Comparison of ENCODE assay signal across 12 cellular contexts in the genomic region with DNA sequence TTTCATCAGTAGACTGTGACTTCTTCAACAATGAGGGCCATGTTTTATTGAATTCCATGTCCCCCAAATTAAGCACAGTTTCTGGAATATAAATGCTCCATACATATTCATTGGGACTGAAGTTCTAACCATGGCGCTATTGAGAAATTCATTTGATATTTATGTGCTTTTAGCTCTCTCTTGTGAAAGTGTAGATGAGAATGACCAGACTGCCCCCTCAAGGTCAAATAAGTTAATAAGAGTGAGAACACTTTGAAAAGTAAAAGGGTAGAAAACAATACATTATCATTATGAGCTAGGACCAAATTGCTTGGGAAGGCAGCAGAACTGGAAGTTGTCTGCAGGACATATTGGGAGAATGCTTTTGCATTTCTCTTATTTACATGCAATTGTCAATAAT.
DNase-seq lines count a peak whose midpoint lies in the region; FAIRE-seq and TF ChIP-seq lines count a peak whose summit lies in the region.
"Had no signal": no experiment of that assay in that cellular context is flagged by ENCODE, and none has a peak within 500 bp of the region (broad histone marks: within the 10 kb centered on the region; RNA-seq: fewer than 3 reads in every experiment).

No MANE protein-coding gene starts in this region.

- H3K27me3 ChIP-seq in endothelial cell of umbilical vein (ENCODE audit: control insufficient read depth in 2 of 2, insufficient read depth in 2 of 2, low read length in 2 of 2) (no peaks in the 10 kb centered on the region), neural progenitor cell (no peaks in the 10 kb centered on the region)
- H3K27me3 ChIP-seq: colonic mucosa had no signal

- H3K27me3 Mint-ChIP-seq in neural progenitor cell (ENCODE audit: insufficient read depth, low read depth), result peaks cover 2% of the 10 kb centered on the region

- H3K4me3 ChIP-seq in endothelial cell of umbilical vein (replicated peaks in 1 of 3; ENCODE audit: insufficient read depth in 1 of 3, low read depth in 1 of 3, low read length in 3 of 3) (no peak overlapping the region), neural progenitor cell (no peak overlapping the region)
- H3K4me3 ChIP-seq: colonic mucosa had no signal

- CTCF ChIA-PET in endothelial cell of umbilical vein (lab: Charles Lee), result interaction anchor here (0.6 to 2.3 kb wide), 37 partner anchors 9 to 1032 kb away, joined by 3 to 28 read pairs (median 4); no protein-coding TSS in a partner anchor

- H3K4me3 Mint-ChIP-seq in neural progenitor cell, result no peak overlapping the region

- DNase-seq in NCI-H146 (lab: John Stamatoyannopoulos, UW), result peak; percentile 34
- DNase-seq in NCI-H146 treated with DMSO at 0.1 percent for 48 hours (lab: John Stamatoyannopoulos, UW; ENCODE audit: unreplicated experiment), result no peak
- DNase-seq in NAMALWA (ENCODE audit: low spot score), result peak; percentile 44
- DNase-seq in endothelial cell of umbilical vein (ENCODE audit: low read depth, low spot score), result peak; percentile 29
- no peak for DNase-seq in neural progenitor cell (ENCODE audit: low spot score)
- DNase-seq in H4 (ENCODE audit: low spot score), result no peak
- DNase-seq in head of caudate nucleus, result no peak
- no peak for DNase-seq in COR-L47 (lab: John Stamatoyannopoulos, UW)
- DNase-seq: activated T-cell treated with anti-CD3 and anti-CD28 coated beads, Interleukin-2, amount 50 U/mL, for 48 hours; colonic mucosa; NK-92 treated with Interleukin-12 subunit alpha and Interleukin-12 subunit beta, amount 100 ng/mL, for 24 hours; nucleus accumbens had no signal

- no peaks in the 10 kb centered on the region for H3K79me2 ChIP-seq in endothelial cell of umbilical vein (ENCODE audit: control insufficient read depth, insufficient read depth, low read length)
- no peaks in the 10 kb centered on the region for H3K79me2 ChIP-seq in neural progenitor cell (ENCODE audit: low read depth)

- H3K9me3 ChIP-seq in endothelial cell of umbilical vein (replicated peaks; ENCODE audit: control insufficient read depth, insufficient read depth, low read length), result no peaks in the 10 kb centered on the region
- no peaks in the 10 kb centered on the region for H3K9me3 ChIP-seq in neural progenitor cell (ENCODE audit: low read depth)
- H3K9me3 ChIP-seq: colonic mucosa had no signal

- dilution Hi-C loops in endothelial cell of umbilical vein (cut with MboI; ENCODE audit: extremely low pct_ligation_motif_present, low sequenced_read_pairs), result no loop called here

- TF ChIP-seq CTCF in endothelial cell of umbilical vein (IDR thresholded peaks at IDR 0.05; ENCODE audit: extremely low read depth in 1 of 2, insufficient read depth in 1 of 2, low read depth in 1 of 2, low read length in 2 of 2) (no peak), neural progenitor cell (IDR thresholded peaks at IDR 0.05) (peak; percentile 26)

- no peak for TF ChIP-seq POLR2A in endothelial cell of umbilical vein (IDR thresholded peaks at IDR 0.05; ENCODE audit: low read depth, low read length)

- BruUV-seq in endothelial cell of umbilical vein (replicated peaks; lab: Mats Ljungman, UMichigan), result no TSS peak

- H3K9me1 ChIP-seq in endothelial cell of umbilical vein (replicated peaks; ENCODE audit: control insufficient read depth, extremely low read depth, insufficient read depth, low read length), result no peaks in the 10 kb centered on the region

- H3K4me2 ChIP-seq in endothelial cell of umbilical vein (ENCODE audit: insufficient read depth, low read length), result no peak overlapping the region
- no peak overlapping the region for H3K4me2 ChIP-seq in neural progenitor cell

- H3F3A ChIP-seq in neural progenitor cell (ENCODE audit: low read depth), result peaks cover 19% of the 10 kb centered on the region

- POLR2A ChIA-PET in endothelial cell of umbilical vein (lab: Charles Lee), result no interaction called here

- H3K9ac ChIP-seq in endothelial cell of umbilical vein (replicated peaks; ENCODE audit: extremely low read depth, insufficient read depth, low read length), result no peak overlapping the region
- no peak overlapping the region for H3K9ac ChIP-seq in neural progenitor cell

- H3K27ac ChIP-seq in endothelial cell of umbilical vein (ENCODE audit: insufficient read depth, low read depth, low read length) (no peak overlapping the region), neural progenitor cell (no peak overlapping the region)
- H3K27ac ChIP-seq: colonic mucosa had no signal

- no peaks in the 10 kb centered on the region for H3K36me3 Mint-ChIP-seq in neural progenitor cell

- intact Hi-C loops in endothelial cell of umbilical vein (cut with micrococcal nuclease) (loop anchor here (10.0 kb wide), 1 partner anchor 553 kb away; no protein-coding TSS in a partner anchor), head of caudate nucleus (cut with DNase I) (no loop called here)

- H3K9me3 Mint-ChIP-seq in neural progenitor cell, result no peaks in the 10 kb centered on the region

- H2AFZ ChIP-seq in endothelial cell of umbilical vein (ENCODE audit: low read depth, low read length) (no peak overlapping the region), neural progenitor cell (replicated peaks) (no peak overlapping the region)

- peak overlapping the region; percentile 18 for H3K27ac Mint-ChIP-seq in neural progenitor cell

- no peaks in the 10 kb centered on the region for H3K36me3 ChIP-seq in endothelial cell of umbilical vein (ENCODE audit: control insufficient read depth in 2 of 2, extremely low read depth in 1 of 2, insufficient read depth in 2 of 2, low read length in 2 of 2)
- no peaks in the 10 kb centered on the region for H3K36me3 ChIP-seq in neural progenitor cell
- H3K36me3 ChIP-seq: colonic mucosa had no signal

- H3K4me1 Mint-ChIP-seq in neural progenitor cell, result peaks cover 27% of the 10 kb centered on the region

- no peaks in the 10 kb centered on the region for H3K4me1 ChIP-seq in endothelial cell of umbilical vein (ENCODE audit: control insufficient read depth, extremely low read depth, insufficient read depth, low read length)
- H3K4me1 ChIP-seq in neural progenitor cell, result peaks cover 25% of the 10 kb centered on the region
- H3K4me1 ChIP-seq: colonic mucosa had no signal

- no peaks in the 10 kb centered on the region for H4K20me1 ChIP-seq in endothelial cell of umbilical vein (replicated peaks; ENCODE audit: control insufficient read depth, extremely low read depth, insufficient read depth, low read length)
- no peaks in the 10 kb centered on the region for H4K20me1 ChIP-seq in neural progenitor cell (ENCODE audit: low read depth)

- no peak for FAIRE-seq in endothelial cell of umbilical vein (lab: Jason Lieb, UNC)

TF ChIP-seq in endothelial cell of umbilical vein, 7 proteins besides CTCF, POLR2A, EP300 and RAD21:
- no peak for TF ChIP-seq POLR2AphosphoS5 (IDR thresholded peaks at IDR 0.05; ENCODE audit: insufficient read depth, low read depth, low read length)
- TF ChIP-seq MYC (IDR thresholded peaks at IDR 0.05; ENCODE audit: low read depth, low read length), result no peak
- no peak for TF ChIP-seq FOS (IDR thresholded peaks at IDR 0.05; ENCODE audit: borderline replicate concordance, insufficient read depth, low read length)
- TF ChIP-seq GATA2 (IDR thresholded peaks at IDR 0.05; ENCODE audit: insufficient read depth, insufficient read length, low read depth, low read length), result no peak
- no peak for TF ChIP-seq EZH2 (IDR thresholded peaks at IDR 0.05; ENCODE audit: borderline replicate concordance, low read depth, low read length, severe bottlenecking)
- TF ChIP-seq JUN (IDR thresholded peaks at IDR 0.05; ENCODE audit: borderline replicate concordance, insufficient read depth, insufficient read length, low read depth), result no peak
- TF ChIP-seq, protein P1, sequence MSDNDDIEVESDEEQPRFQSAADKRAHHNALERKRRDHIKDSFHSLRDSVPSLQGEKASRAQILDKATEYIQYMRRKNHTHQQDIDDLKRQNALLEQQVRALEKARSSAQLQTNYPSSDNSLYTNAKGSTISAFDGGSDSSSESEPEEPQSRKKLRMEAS (IDR thresholded peaks at IDR 0.05; ENCODE audit: insufficient read depth, insufficient read length), result no peak
TF ChIP-seq in endothelial cell of umbilical vein: peak in this region for 0.

Comparison
In these comparisons a context has a peak if more than half of its experiments do, and no peak if none do; other contexts are left out.
1. DNase-seq: peak in NCI-H146 (single experiment), NAMALWA (single experiment) and endothelial cell of umbilical vein (single experiment); none in NCI-H146 treated with DMSO at 0.1 percent for 48 hours (single experiment), neural progenitor cell (single experiment), H4 (single experiment), head of caudate nucleus (0 of 42) and COR-L47 (single experiment).